Comparison of ENCODE assay signal across 8 cellular contexts in the genomic region with DNA sequence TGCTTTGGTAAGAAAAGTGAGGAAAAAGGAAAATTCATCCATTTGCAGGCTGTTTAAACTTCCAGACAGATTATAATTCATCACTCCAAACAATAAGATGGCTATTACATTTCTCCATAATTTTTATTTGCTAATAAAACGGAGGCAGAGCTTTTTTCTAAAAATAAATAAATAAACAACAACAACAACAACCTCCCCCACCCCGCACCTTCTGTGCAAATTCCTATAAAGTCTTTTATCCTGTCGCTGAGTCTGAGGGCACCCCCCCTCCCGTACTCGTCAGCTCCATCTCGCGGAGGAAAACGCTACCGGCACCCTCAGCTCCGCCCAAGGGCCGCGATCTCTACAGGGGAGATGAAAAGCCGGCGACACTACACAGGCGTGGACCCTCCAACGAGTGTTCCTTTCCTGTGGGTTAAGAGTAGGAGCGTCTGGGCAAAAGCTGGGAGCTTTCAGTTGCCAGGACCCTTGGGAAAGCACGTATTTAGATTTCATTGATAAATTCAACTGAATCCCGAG. TPM values are rescaled to one million over a fixed set of nuclear protein-coding genes. Genes with fewer than 3 reads are reported as not detected.
A peak's percentile ranks its signal among the peaks of the same experiment; 100 is the strongest.
DNase-seq lines count a peak whose midpoint lies in the region; FAIRE-seq and TF ChIP-seq lines count a peak whose summit lies in the region.

No MANE protein-coding gene starts in this region.

- no peaks in the 10 kb centered on the region for H3K9me3 ChIP-seq in MG63

- no peaks in the 10 kb centered on the region for H3K36me3 Mint-ChIP-seq in nephron (ENCODE audit: low read depth)
- peaks cover 31% of the 10 kb centered on the region for H3K36me3 Mint-ChIP-seq in stimulated activated naive CD8-positive, alpha-beta T cell treated with anti-CD3 and anti-CD28 coated beads, Interleukin-15, Interleukin-2, amounts not matched to agents 100 ng/mL and 50 ng/mL, for 24 hours (ENCODE audit: low read depth)

- H3K36me3 ChIP-seq in MG63: peaks cover 12% of the 10 kb centered on the region

- no peaks in the 10 kb centered on the region for H3K27me3 Mint-ChIP-seq in nephron (ENCODE audit: low read depth)
- no peaks in the 10 kb centered on the region for H3K27me3 Mint-ChIP-seq in stimulated activated naive CD8-positive, alpha-beta T cell treated with anti-CD3 and anti-CD28 coated beads, Interleukin-15, Interleukin-2, amounts not matched to agents 100 ng/mL and 50 ng/mL, for 24 hours

- peak overlapping the region; percentile 86 for H3K4me3 ChIP-seq in MG63
- peak overlapping the region; percentile 79 for H3K4me3 ChIP-seq in fibroblast of the aortic adventitia (ENCODE audit: low read depth, low read length)

- FAIRE-seq in H54 (lab: Jason Lieb, UNC): peak; percentile 72

- peak; percentile 52 for DNase-seq in DMS53 treated with DMSO at 0.1 percent for 48 hours (lab: John Stamatoyannopoulos, UW; ENCODE audit: unreplicated experiment)
- peak; percentile 82 for DNase-seq in H54 (ENCODE audit: insufficient read length, low spot score)
- DNase-seq in MG63: peak; percentile 85
- DNase-seq in SHP77 treated with DMSO at 0.1 percent for 48 hours (lab: John Stamatoyannopoulos, UW): peak; percentile 53
- DNase-seq in activated effector memory CD4-positive, alpha-beta T cell treated with anti-CD3 and anti-CD28 coated beads, Interleukin-2, amount 50 U/mL, for 16 hours: peak; percentile 94
- DNase-seq in fibroblast of the aortic adventitia (ENCODE audit: low read depth): peak; percentile 75

- no peak for TF ChIP-seq POLR2A in H54 (IDR thresholded peaks at IDR 0.05; ENCODE audit: low read depth, low read length)

- no peaks in the 10 kb centered on the region for H3K27me3 ChIP-seq in MG63

- H3K4me3 Mint-ChIP-seq in nephron: peak overlapping the region; percentile 89 to 90 (median 89)
- peak overlapping the region; percentile 90 for H3K4me3 Mint-ChIP-seq in stimulated activated naive CD8-positive, alpha-beta T cell treated with anti-CD3 and anti-CD28 coated beads, Interleukin-15, Interleukin-2, amounts not matched to agents 100 ng/mL and 50 ng/mL, for 24 hours

- TF ChIP-seq CTCF in fibroblast of the aortic adventitia (IDR thresholded peaks at IDR 0.05; ENCODE audit: insufficient read depth, low read length) (peak; percentile 95), nephron (IDR thresholded peaks at IDR 0.05; ENCODE audit: unreplicated experiment in 3 of 3) (peak; percentile 86 to 91 (median 91))

- H3K4me1 Mint-ChIP-seq in nephron: peaks cover 32% of the 10 kb centered on the region
- H3K4me1 Mint-ChIP-seq in stimulated activated naive CD8-positive, alpha-beta T cell treated with anti-CD3 and anti-CD28 coated beads, Interleukin-15, Interleukin-2, amounts not matched to agents 100 ng/mL and 50 ng/mL, for 24 hours (ENCODE audit: low read depth): peaks cover 31% of the 10 kb centered on the region

- H3K9me3 Mint-ChIP-seq in nephron: no peaks in the 10 kb centered on the region
- no peaks in the 10 kb centered on the region for H3K9me3 Mint-ChIP-seq in stimulated activated naive CD8-positive, alpha-beta T cell treated with anti-CD3 and anti-CD28 coated beads, Interleukin-15, Interleukin-2, amounts not matched to agents 100 ng/mL and 50 ng/mL, for 24 hours

- H3K27ac Mint-ChIP-seq in nephron: peak overlapping the region; percentile 51 to 93 (median 87)
- H3K27ac Mint-ChIP-seq in stimulated activated naive CD8-positive, alpha-beta T cell treated with anti-CD3 and anti-CD28 coated beads, Interleukin-15, Interleukin-2, amounts not matched to agents 100 ng/mL and 50 ng/mL, for 24 hours: peak overlapping the region; percentile 93

RNA-seq across cellular contexts. Expression of gene ATP1B3, which starts 1.0 kb away (rescaled TPM):
- 35.5 and 38.5 TPM in 2 replicates for total RNA-seq in MG63 (2014; rRNA removed; shearing (Covaris generic); ENCODE audit: low replicate concordance)
- total RNA-seq in fibroblast of the aortic adventitia (ENCODE audit: low replicate concordance): 68.4 and 70.2 TPM in 2 replicates

Comparison
In these comparisons a context has a peak if more than half of its experiments do, and no peak if none do; other contexts are left out.
1. Peak in every context shown above with its lines: DNase-seq and H3K4me3 ChIP-seq.